8 cellular contexts compared by ENCODE assay signal in the genomic region with DNA sequence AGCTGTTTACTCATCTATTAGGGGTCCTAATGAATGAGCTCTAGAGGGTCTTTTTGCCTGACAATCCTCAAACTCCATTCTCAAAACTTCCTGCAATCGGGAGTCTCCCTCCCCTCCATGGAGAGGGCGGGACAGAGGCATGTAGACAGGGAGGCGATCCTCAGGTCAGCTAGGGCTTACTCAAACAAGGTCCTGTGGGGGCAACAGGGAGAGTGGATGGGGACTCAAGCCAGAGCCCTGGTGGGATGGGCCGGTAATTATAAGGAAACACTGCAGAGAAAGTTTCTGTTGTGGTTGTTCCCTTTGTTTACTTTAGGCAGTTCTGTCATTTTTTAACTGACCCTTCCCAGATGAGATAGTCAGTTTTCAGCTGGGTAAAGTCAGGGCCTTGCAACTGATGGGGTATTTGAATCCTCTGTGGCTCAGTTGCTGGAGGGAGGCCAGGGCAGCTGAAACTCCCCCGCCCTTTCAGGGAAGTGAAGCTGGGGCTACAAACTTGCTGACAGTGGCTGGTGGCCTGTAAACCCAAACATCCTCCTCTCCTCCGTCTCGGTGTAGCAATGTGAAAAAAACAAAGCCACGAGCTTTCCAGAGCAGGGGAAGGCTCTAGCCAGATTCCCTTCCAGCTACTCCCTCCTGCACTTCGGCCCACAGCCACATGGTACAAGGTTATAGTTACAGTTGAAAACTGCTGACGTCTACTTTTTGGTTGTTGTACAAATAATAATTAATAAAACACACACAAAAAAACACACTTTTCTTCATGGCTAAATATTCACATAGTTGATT. TPM values are rescaled to one million over a fixed set of nuclear protein-coding genes. Genes with fewer than 3 reads are reported as not detected.
DNase-seq lines count a peak whose midpoint lies in the region; ATAC-seq and TF ChIP-seq lines count a peak whose summit lies in the region.
"Not testable (repeated sequence)": the region's sequence is repeated elsewhere in the genome, so short reads cannot be mapped to it uniquely, and the experiment has no call there.

No MANE protein-coding gene starts in this region.

- not testable (repeated sequence) for H3K9me2 ChIP-seq in PC-9 (ENCODE audit: insufficient read depth)

- not testable (repeated sequence) for H3K4me3 Mint-ChIP-seq in Calu3 (ENCODE audit: low read depth, unreplicated experiment)

- not testable (repeated sequence) for H3K27me3 ChIP-seq in PC-9 (ENCODE audit: insufficient read depth, low read depth)

- H3K4me1 Mint-ChIP-seq in Calu3 (ENCODE audit: low read depth, unreplicated experiment) = not testable (repeated sequence)

- H3K27ac ChIP-seq in PC-9 = not testable (repeated sequence)

- H3K79me2 ChIP-seq in PC-9 (ENCODE audit: low read depth) = not testable (repeated sequence)

- not testable (repeated sequence) for H3F3A ChIP-seq in PC-9 (ENCODE audit: insufficient read depth, low read depth)

- not testable (repeated sequence) for H2AFZ ChIP-seq in PC-9

- H3K9me3 Mint-ChIP-seq in Calu3 (ENCODE audit: low read depth, unreplicated experiment) = not testable (repeated sequence)

- H3K36me3 Mint-ChIP-seq in Calu3 (ENCODE audit: insufficient read depth, unreplicated experiment) = not testable (repeated sequence)

- intact Hi-C loops in Calu3 (cut with micrococcal nuclease; ENCODE audit: unreplicated experiment); PC-9 (cut with micrococcal nuclease; ENCODE audit: unreplicated experiment); head of caudate nucleus (cut with DNase I): not testable (repeated sequence)

- not testable (repeated sequence) for H3K9me3 ChIP-seq in PC-9 (ENCODE audit: insufficient read depth, low read depth)

- not testable (repeated sequence) for H3K4me1 ChIP-seq in PC-9 (replicated peaks; ENCODE audit: insufficient read depth)

- not testable (repeated sequence) for H3K36me3 ChIP-seq in PC-9 (ENCODE audit: low read depth)

- not testable (repeated sequence) for H3K4me3 ChIP-seq in PC-9

- H3K27me3 Mint-ChIP-seq in Calu3 (ENCODE audit: unreplicated experiment) = not testable (repeated sequence)

- TF ChIP-seq CTCF in Calu3 (IDR thresholded peaks at IDR 0.05; ENCODE audit: unreplicated experiment); PC-9 (conservative IDR thresholded peaks at IDR 0.05): not testable (repeated sequence)

- DNase-seq in Calu3 (peak; percentile 50), PC-9 (peak; percentile 32 to 47), amniotic epithelial cell (ENCODE audit: low read depth) (peak; percentile 76), head of caudate nucleus (peak in 39 of 42 donors; percentile 7 to 68 (median 30)), myocyte (ENCODE audit: low read depth) (peak; percentile 82), stromal cell of bone marrow (ENCODE audit: low read depth) (peak; percentile 76)

- H3K4me2 ChIP-seq in PC-9 = 0 out of 2 replicates have a peak overlapping the region, but pooled peaks have one; percentile 8

- not testable (repeated sequence) for BruUV-seq in Calu3 (replicated peaks; lab: Mats Ljungman, UMichigan); PC-9 (replicated peaks; lab: Mats Ljungman, UMichigan)

- POLR2A ChIA-PET in PC-9 (lab: Charles Lee; ENCODE audit: unreplicated experiment) = not testable (repeated sequence)

- H4K20me1 ChIP-seq in PC-9 (ENCODE audit: insufficient read depth) = not testable (repeated sequence)

- CTCF ChIA-PET in Calu3 (lab: Charles Lee); PC-9 (lab: Charles Lee): not testable (repeated sequence)

- H3K27ac Mint-ChIP-seq in Calu3 (ENCODE audit: unreplicated experiment) = not testable (repeated sequence)

- peak; percentile 89 for ATAC-seq in GM21447 (IDR thresholded peaks at IDR 0.05; ENCODE audit: unreplicated experiment)
- ATAC-seq in HG03159 (IDR thresholded peaks at IDR 0.05; ENCODE audit: unreplicated experiment) = peak; percentile 72

RNA-seq across cellular contexts. Expression of a gene that starts 44.5 kb away (rescaled TPM):
- total RNA-seq in Calu3 (2022) = 18.0 and 18.7 TPM in 2 replicates
- total RNA-seq in PC-9 (2021) = 16.5 and 25.1 TPM in 2 replicates
- 32.9 and 37.7 TPM in 2 replicates for total RNA-seq in myocyte
- 41.5 TPM for polyA plus RNA-seq in myocyte (2012)

Comparison
In these comparisons a context has a peak if more than half of its experiments do, and no peak if none do; other contexts are left out.
1. DNase-seq: peak in every context shown above with its lines; median percentile 82 in myocyte; 76 in amniotic epithelial cell; 76 in stromal cell of bone marrow; 50 in Calu3; 40 in PC-9; 30 in head of caudate nucleus.